21 cellular contexts compared by ENCODE assay signal in the genomic region with DNA sequence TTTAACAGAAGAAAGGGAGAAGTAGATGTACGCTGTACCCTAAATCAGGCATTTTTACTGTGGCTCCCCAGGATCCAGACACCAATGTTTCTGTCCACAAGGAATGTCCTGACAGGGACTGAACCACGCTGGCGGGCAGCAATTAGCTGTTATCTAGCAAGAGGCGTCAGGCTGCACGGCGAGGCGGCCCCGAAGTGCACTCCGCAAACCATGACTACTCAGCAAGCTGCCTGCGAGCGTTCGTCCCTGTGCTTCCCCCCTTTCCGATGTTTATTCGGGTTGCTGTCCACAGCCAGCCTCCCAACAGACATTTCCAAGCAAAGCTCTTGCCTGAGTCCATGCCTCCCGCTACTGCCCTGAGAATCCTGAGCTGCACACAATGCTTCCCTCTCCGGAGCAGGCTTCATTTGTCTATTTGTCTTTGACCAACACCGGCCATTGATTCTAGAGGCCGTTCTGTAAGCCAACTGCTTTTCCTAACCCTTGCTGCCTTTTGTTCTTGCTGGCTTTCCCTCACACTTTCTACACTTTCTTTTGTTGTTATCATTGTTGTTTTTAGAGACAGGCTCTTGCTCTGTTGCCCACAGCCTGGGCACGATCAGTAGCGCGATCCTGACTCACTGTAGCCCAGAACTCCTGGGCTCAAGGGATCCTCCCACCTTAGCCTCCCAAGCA. TPM values are rescaled to one million over a fixed set of nuclear protein-coding genes. Genes with fewer than 3 reads are reported as not detected.
DNase-seq lines count a peak whose midpoint lies in the region; ATAC-seq and TF ChIP-seq lines count a peak whose summit lies in the region.
"Had no signal": no experiment of that assay in that cellular context is flagged by ENCODE, and none has a peak within 500 bp of the region (broad histone marks: within the 10 kb centered on the region; RNA-seq: fewer than 3 reads in every experiment).

No MANE protein-coding gene starts in this region.

- H3K9me3 Mint-ChIP-seq in type B pancreatic cell, result no peaks in the 10 kb centered on the region
- H3K9me3 Mint-ChIP-seq: activated CD4-positive, alpha-beta memory T cell treated with anti-CD3 and anti-CD28 coated beads for 36 hours; mesothelial cell of epicardium; T-helper 1 cell treated with Interleukin-12 subunit alpha and Interleukin-12 subunit beta and Interleukin-4 antibody, amounts not matched to agents 30 μg/mL and 1 μg/mL, for 36 hours had no signal

- intact Hi-C loops in left lung (cut with DNase I), result no loop called here

- no peaks in the 10 kb centered on the region for H3K36me3 Mint-ChIP-seq in type B pancreatic cell
- H3K36me3 Mint-ChIP-seq: activated CD4-positive, alpha-beta memory T cell treated with anti-CD3 and anti-CD28 coated beads for 36 hours; activated naive CD8-positive, alpha-beta T cell; mesothelial cell of epicardium had no signal

- no peaks in the 10 kb centered on the region for H3K9me3 ChIP-seq in left lung
- H3K9me3 ChIP-seq: esophagus muscularis mucosa, suprapubic skin had no signal

- H3K4me1 Mint-ChIP-seq in type B pancreatic cell (ENCODE audit: unreplicated experiment), result peaks cover 10% of the 10 kb centered on the region
- H3K4me1 Mint-ChIP-seq: B cell, mesothelial cell of epicardium had no signal

- in situ Hi-C loops in astrocyte of the spinal cord (cut with HindIII; ENCODE audit: low sequenced_read_pairs), result no loop called here

- peak; percentile 9 for DNase-seq in NCI-H146 treated with DMSO at 0.1 percent for 48 hours (lab: John Stamatoyannopoulos, UW; ENCODE audit: unreplicated experiment)
- DNase-seq in astrocyte of the spinal cord (ENCODE audit: low read depth, low spot score), result peak; percentile 19
- no peak for DNase-seq in left lung
- no peak for DNase-seq in type B pancreatic cell (ENCODE audit: extremely low spot score, unreplicated experiment)
- DNase-seq in DMS79 treated with DMSO at 0.1 percent for 48 hours (lab: John Stamatoyannopoulos, UW), result no peak
- no peak for DNase-seq in NCI-H128 (lab: John Stamatoyannopoulos, UW; ENCODE audit: unreplicated experiment)
- DNase-seq: activated CD4-positive, alpha-beta memory T cell treated with anti-CD3 and anti-CD28 coated beads for 36 hours; activated T-cell treated with anti-CD3 and anti-CD28 coated beads, Interleukin-2, amount 50 U/mL, for 48 hours; islet precursor cell; NCI-H1694; NCI-H446 treated with DMSO at 0.1 percent for 48 hours; SHP77 treated with DMSO at 0.1 percent for 48 hours; stimulated activated CD4-positive, alpha-beta T cell treated with anti-CD3 and anti-CD28 coated beads, Interleukin-4, amount 100 ng/mL, for 24 hours; WERI-Rb-1 had no signal

- H3K4me3 ChIP-seq in astrocyte of the spinal cord (ENCODE audit: low read depth, low read length) (no peak overlapping the region), left lung (no peak overlapping the region)
- H3K4me3 ChIP-seq: esophagus muscularis mucosa, suprapubic skin had no signal

- peaks cover 15% of the 10 kb centered on the region for H3K27me3 Mint-ChIP-seq in type B pancreatic cell

- H3K27me3 ChIP-seq in left lung, result peaks cover 8 to 27% of the 10 kb centered on the region in 2 donors

- no peak overlapping the region for H3K27ac Mint-ChIP-seq in type B pancreatic cell
- H3K27ac Mint-ChIP-seq: activated CD4-positive, alpha-beta memory T cell treated with anti-CD3 and anti-CD28 coated beads for 36 hours; activated naive CD8-positive, alpha-beta T cell; B cell; mesothelial cell of epicardium; T-helper 1 cell treated with Interleukin-12 subunit alpha and Interleukin-12 subunit beta and Interleukin-4 antibody, amounts not matched to agents 30 μg/mL and 1 μg/mL, for 36 hours had no signal

- ATAC-seq in left lung (peak; percentile 43), HG03442 (IDR thresholded peaks at IDR 0.05; ENCODE audit: unreplicated experiment) (no peak)

- no peaks in the 10 kb centered on the region for H3K4me1 ChIP-seq in left lung
- H3K4me1 ChIP-seq: esophagus muscularis mucosa, suprapubic skin had no signal

- H3K36me3 ChIP-seq in left lung, result no peaks in the 10 kb centered on the region
- H3K36me3 ChIP-seq: esophagus muscularis mucosa, suprapubic skin, WERI-Rb-1 had no signal

- no peak overlapping the region for H3K27ac ChIP-seq in left lung
- H3K27ac ChIP-seq: esophagus muscularis mucosa, suprapubic skin, WERI-Rb-1 had no signal

- peak overlapping the region; percentile 72 for H3K4me3 Mint-ChIP-seq in type B pancreatic cell
- H3K4me3 Mint-ChIP-seq: activated CD4-positive, alpha-beta memory T cell treated with anti-CD3 and anti-CD28 coated beads for 36 hours; activated naive CD8-positive, alpha-beta T cell; B cell; mesothelial cell of epicardium; T-helper 1 cell treated with Interleukin-12 subunit alpha and Interleukin-12 subunit beta and Interleukin-4 antibody, amounts not matched to agents 30 μg/mL and 1 μg/mL, for 36 hours had no signal

- TF ChIP-seq CTCF in astrocyte of the spinal cord (IDR thresholded peaks at IDR 0.05; ENCODE audit: low read depth, low read length), result no peak
- no peak for TF ChIP-seq CTCF in left lung (IDR thresholded peaks at IDR 0.05)
- no peak for TF ChIP-seq CTCF in type B pancreatic cell (conservative IDR thresholded peaks at IDR 0.05)

RNA-seq across cellular contexts. Expression of a gene that starts 55.5 kb away (rescaled TPM):
- 10 to 100 TPM; 22.2 to 28.7 TPM for total RNA-seq in left lung
- total RNA-seq in type B pancreatic cell (ENCODE audit: low replicate concordance), result 21.7 and 26.1 TPM in 2 replicates

Comparison
In these comparisons a context has a peak if more than half of its experiments do, and no peak if none do; other contexts are left out.
1. DNase-seq: peak in NCI-H146 treated with DMSO at 0.1 percent for 48 hours (single experiment) and astrocyte of the spinal cord (single experiment); none in left lung (0 of 2), type B pancreatic cell (single experiment), DMS79 treated with DMSO at 0.1 percent for 48 hours (single experiment) and NCI-H128 (single experiment).